Comparison of ENCODE assay signal across 8 cellular contexts in the genomic region with DNA sequence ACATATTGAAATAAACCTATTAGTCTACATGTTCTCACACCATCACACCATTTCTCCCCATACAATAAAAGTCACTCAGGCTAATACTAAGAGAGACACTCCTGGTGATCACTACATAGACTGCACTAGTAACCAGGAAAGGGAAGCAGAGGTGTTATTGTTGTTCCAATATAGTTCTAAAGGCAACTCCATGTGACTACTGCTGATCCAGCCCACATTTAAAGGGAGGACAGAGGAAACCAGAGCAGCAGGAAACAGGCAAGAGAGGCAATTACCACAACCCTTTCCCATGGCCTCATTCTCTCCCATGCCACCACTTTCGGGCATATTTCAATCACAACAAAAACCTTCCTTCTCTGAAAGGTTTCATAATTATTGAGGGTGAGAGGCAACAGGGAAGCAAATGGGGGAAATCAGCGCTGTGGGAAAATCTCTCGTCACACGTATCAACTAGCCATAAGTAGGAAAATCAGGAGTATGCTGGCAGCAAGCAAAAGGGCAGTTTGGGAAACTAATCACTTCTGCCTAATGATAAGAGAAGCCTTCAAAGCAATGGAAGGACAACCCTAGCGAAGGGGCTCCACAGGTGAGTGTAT. TPM values are rescaled to one million over a fixed set of nuclear protein-coding genes. Genes with fewer than 3 reads are reported as not detected.
A peak's percentile ranks its signal among the peaks of the same experiment; 100 is the strongest.
DNase-seq lines count a peak whose midpoint lies in the region; ATAC-seq and TF ChIP-seq lines count a peak whose summit lies in the region.

No MANE protein-coding gene starts in this region.

- H3K27me3 Mint-ChIP-seq in activated CD4-positive, alpha-beta T cell treated with anti-CD3 and anti-CD28 coated beads, Interleukin-2, amount 10 ng/mL, durations not matched to agents 24 days and 14 days: peaks cover 3% of the 10 kb centered on the region

- peaks cover 31% of the 10 kb centered on the region for H3K4me1 Mint-ChIP-seq in activated CD4-positive, alpha-beta T cell treated with anti-CD3 and anti-CD28 coated beads, Interleukin-2, amount 10 ng/mL, durations not matched to agents 24 days and 14 days

- peak overlapping the region in 4 of 8 donors; percentile 67 to 97 (median 86) for H3K4me3 ChIP-seq in spleen

- 32 to 38% (median 36%) methylated on average over 5 of the region's 5 CpGs for WGBS in spleen, 5 donors

- no peaks in the 10 kb centered on the region for H3K27me3 ChIP-seq in spleen (replicated peaks in 1 of 7)

- peak overlapping the region; percentile 96 for H3K4me3 Mint-ChIP-seq in activated CD4-positive, alpha-beta T cell treated with anti-CD3 and anti-CD28 coated beads, Interleukin-2, amount 10 ng/mL, durations not matched to agents 24 days and 14 days

- no peak for TF ChIP-seq CTCF in spleen (IDR thresholded peaks at IDR 0.05 in 8 of 11, conservative IDR thresholded peaks at IDR 0.05 in 3 of 11)

- peak; percentile 67 for DNase-seq in activated CD4-positive, alpha-beta T cell treated with anti-CD3 and anti-CD28 coated beads, Interleukin-2, amount 10 ng/mL, durations not matched to agents 24 days and 14 days
- no peak for DNase-seq in activated CD4-positive, alpha-beta T cell treated with anti-CD3 and anti-CD28 coated beads for 4 hours
- peak; percentile 7 for DNase-seq in SKM-1 (lab: John Stamatoyannopoulos, UW; ENCODE audit: unreplicated experiment)
- peak; percentile 8 for DNase-seq in fibroblast of gingiva (ENCODE audit: low read depth)
- no peak for DNase-seq in spleen
- DNase-seq in T1000 (lab: John Stamatoyannopoulos, UW): no peak
- DNase-seq in stimulated activated CD4-positive, alpha-beta T cell treated with anti-CD3 and anti-CD28 coated beads, Interleukin-2, amount 100 ng/mL, for 24 hours: no peak

- H3K9me3 ChIP-seq in spleen: no peaks in the 10 kb centered on the region

- no peak for TF ChIP-seq POLR2A in spleen (IDR thresholded peaks at IDR 0.05)

- no peaks in the 10 kb centered on the region for H3K9me3 Mint-ChIP-seq in activated CD4-positive, alpha-beta T cell treated with anti-CD3 and anti-CD28 coated beads, Interleukin-2, amount 10 ng/mL, durations not matched to agents 24 days and 14 days

- peak overlapping the region; percentile 47 for H3K27ac Mint-ChIP-seq in activated CD4-positive, alpha-beta T cell treated with anti-CD3 and anti-CD28 coated beads, Interleukin-2, amount 10 ng/mL, durations not matched to agents 24 days and 14 days

- H3K36me3 ChIP-seq in spleen: peaks cover 0 to 28% (median 3%) of the 10 kb centered on the region in 6 donors

- intact Hi-C loops in activated CD4-positive, alpha-beta T cell treated with anti-CD3 and anti-CD28 coated beads, Interleukin-2, amount 10 ng/mL, durations not matched to agents 24 days and 14 days (cut with micrococcal nuclease): no loop called here
- intact Hi-C loops in spleen (cut with DNase I; ENCODE audit: low total_unique reads): no loop called here

- H3K27ac ChIP-seq in spleen: peak overlapping the region in 5 of 8 donors; percentile 9 to 98 (median 42)

- H3K36me3 Mint-ChIP-seq in activated CD4-positive, alpha-beta T cell treated with anti-CD3 and anti-CD28 coated beads, Interleukin-2, amount 10 ng/mL, durations not matched to agents 24 days and 14 days (ENCODE audit: low read depth): peaks cover 8% of the 10 kb centered on the region

- ATAC-seq in HG03039 (IDR thresholded peaks at IDR 0.05; ENCODE audit: unreplicated experiment): no peak

- peaks cover 17 to 48% (median 31%) of the 10 kb centered on the region in 6 donors for H3K4me1 ChIP-seq in spleen

RNA-seq across cellular contexts. Expression of gene UBAP2, which starts 1.8 kb away (rescaled TPM):
- 51.8 and 55.6 TPM in 2 replicates for total RNA-seq in activated CD4-positive, alpha-beta T cell treated with anti-CD3 and anti-CD28 coated beads, Interleukin-2, amount 10 ng/mL, durations not matched to agents 24 days and 14 days
- total RNA-seq in spleen: 10 to 100 TPM; 20.2 to 30.8 (median 24.7) TPM
- 1 to 10 TPM; 7.0 to 8.8 (median 7.3) TPM for polyA plus RNA-seq in spleen

Comparison
In these comparisons a context has a peak if more than half of its experiments do, and no peak if none do; other contexts are left out.
1. DNase-seq: peak in activated CD4-positive, alpha-beta T cell treated with anti-CD3 and anti-CD28 coated beads, Interleukin-2, amount 10 ng/mL, durations not matched to agents 24 days and 14 days (single experiment), SKM-1 (single experiment) and fibroblast of gingiva (single experiment); none in activated CD4-positive, alpha-beta T cell treated with anti-CD3 and anti-CD28 coated beads for 4 hours (0 of 2), spleen (single experiment), T1000 (single experiment) and stimulated activated CD4-positive, alpha-beta T cell treated with anti-CD3 and anti-CD28 coated beads, Interleukin-2, amount 100 ng/mL, for 24 hours (0 of 2).